8 cellular contexts compared by ENCODE assay signal in the genomic region with DNA sequence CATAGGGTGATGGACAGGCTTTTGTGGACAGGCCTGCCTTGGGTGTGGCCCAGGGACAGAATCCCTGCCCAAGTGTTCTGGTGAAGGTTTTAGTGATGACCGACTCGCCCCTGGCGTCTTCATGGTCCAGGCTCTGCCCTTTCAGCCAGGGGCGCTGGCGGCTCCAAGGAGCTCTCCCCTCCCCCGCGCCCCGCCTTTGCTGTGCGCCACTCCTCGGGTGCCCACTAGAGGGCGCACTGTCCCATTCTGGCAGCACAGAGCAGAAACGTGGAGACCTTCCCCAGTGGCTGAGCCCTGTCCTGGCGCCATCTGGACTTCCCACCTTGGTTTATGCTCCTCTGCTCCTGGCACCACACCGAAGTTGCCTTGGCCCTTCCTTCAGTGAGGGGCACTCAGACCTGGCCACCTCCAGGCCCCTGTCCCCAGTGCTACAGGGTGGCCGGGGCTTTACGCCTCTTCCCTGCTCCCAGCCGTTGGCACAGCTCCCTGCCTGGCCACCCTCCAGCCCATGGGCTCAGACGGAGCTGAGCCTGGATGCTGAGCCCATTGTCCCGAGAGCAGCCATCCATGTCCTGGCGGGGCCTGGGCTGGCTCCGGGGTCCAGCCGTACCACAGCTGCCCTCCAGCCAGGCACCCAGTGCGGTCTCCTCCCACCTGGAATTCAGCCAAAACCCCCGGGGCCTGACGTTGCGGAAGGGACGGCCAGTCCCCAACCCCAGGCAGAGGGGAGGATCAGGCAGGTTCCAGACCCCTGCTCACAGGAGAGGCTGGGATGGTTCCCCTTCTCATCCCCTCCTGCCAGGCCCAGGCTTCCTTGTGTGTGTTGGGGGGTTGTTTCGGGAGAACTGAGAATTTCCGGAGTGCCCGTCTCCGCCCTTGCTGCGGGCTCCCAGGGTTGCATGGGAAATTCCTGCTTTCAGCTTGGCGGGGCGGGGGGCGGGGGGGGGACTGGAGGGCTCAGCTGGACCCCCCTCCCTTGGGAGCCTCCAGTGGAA. TPM values are rescaled to one million over a fixed set of nuclear protein-coding genes. Genes with fewer than 3 reads are reported as not detected.
DNase-seq lines count a peak whose midpoint lies in the region; ATAC-seq and TF ChIP-seq lines count a peak whose summit lies in the region.

No MANE protein-coding gene starts in this region.

- H3K36me3 Mint-ChIP-seq in Caco-2 (ENCODE audit: insufficient read depth, unreplicated experiment) = peaks cover 9% of the 10 kb centered on the region
- peaks cover 5% of the 10 kb centered on the region for H3K36me3 Mint-ChIP-seq in activated T-helper 2 cell treated with anti-CD3 and anti-CD28 coated beads, Interferon-gamma antibody, Interleukin-2, Interleukin-4, amounts not matched to agents 10 μg/mL and 5 μg/mL and 100 μg/mL, durations not matched to agents 14 hours and 24 hours and 36 hours (ENCODE audit: low read depth)
- H3K36me3 Mint-ChIP-seq in natural killer cell treated with Interleukin-12 subunit alpha and Interleukin-12 subunit beta and Interleukin-15 and Interleukin-18, amount 100 ng/mL, for 72 hours = no peaks in the 10 kb centered on the region
- no peaks in the 10 kb centered on the region for H3K36me3 Mint-ChIP-seq in stimulated activated naive CD8-positive, alpha-beta T cell treated with anti-CD3 and anti-CD28 coated beads, Interleukin-15, Interleukin-2, amounts not matched to agents 100 ng/mL and 50 ng/mL, for 24 hours (ENCODE audit: low read depth)

- no peaks in the 10 kb centered on the region for H3K9me3 ChIP-seq in Caco-2

- CTCF ChIA-PET in Caco-2 (lab: Charles Lee) = interaction anchor here (0.5 to 1.9 kb wide), 19 partner anchors 9 to 729 kb away, joined by 3 to 57 read pairs (median 4); a partner anchor contains a TSS

- DNase-seq in Caco-2 (peak; percentile 85 to 95), LHCN-M2 (ENCODE audit: low read depth) (peak; percentile 86), RPMI7951 (ENCODE audit: low read depth) (peak; percentile 88), fibroblast of mammary gland (ENCODE audit: low read depth) (peak; percentile 81)
- DNase-seq in activated T-helper 2 cell treated with anti-CD3 and anti-CD28 coated beads, Interferon-gamma antibody, Interleukin-2, Interleukin-4, amounts not matched to agents 10 μg/mL and 5 μg/mL and 100 μg/mL, durations not matched to agents 14 hours and 24 hours and 36 hours (ENCODE audit: low spot score) = peak; percentile 84
- DNase-seq in natural killer cell treated with Interleukin-12 subunit alpha and Interleukin-12 subunit beta and Interleukin-15 and Interleukin-18, amount 100 ng/mL, for 72 hours (ENCODE audit: low spot score) = peak; percentile 87

- ATAC-seq in GM21619 (IDR thresholded peaks at IDR 0.05; ENCODE audit: unreplicated experiment) = peak; percentile 44
- ATAC-seq in natural killer cell treated with Interleukin-12 subunit alpha and Interleukin-12 subunit beta and Interleukin-15 and Interleukin-18, amount 100 ng/mL, for 72 hours = peak; percentile 75 to 82

- peak overlapping the region; percentile 96 for H3K27ac Mint-ChIP-seq in Caco-2 (ENCODE audit: unreplicated experiment)
- H3K27ac Mint-ChIP-seq in activated T-helper 2 cell treated with anti-CD3 and anti-CD28 coated beads, Interferon-gamma antibody, Interleukin-2, Interleukin-4, amounts not matched to agents 10 μg/mL and 5 μg/mL and 100 μg/mL, durations not matched to agents 14 hours and 24 hours and 36 hours = peak overlapping the region; percentile 97
- peak overlapping the region; percentile 70 to 73 for H3K27ac Mint-ChIP-seq in natural killer cell treated with Interleukin-12 subunit alpha and Interleukin-12 subunit beta and Interleukin-15 and Interleukin-18, amount 100 ng/mL, for 72 hours
- peak overlapping the region; percentile 95 for H3K27ac Mint-ChIP-seq in stimulated activated naive CD8-positive, alpha-beta T cell treated with anti-CD3 and anti-CD28 coated beads, Interleukin-15, Interleukin-2, amounts not matched to agents 100 ng/mL and 50 ng/mL, for 24 hours

- BruUV-seq in Caco-2 (replicated peaks; lab: Mats Ljungman, UMichigan) = no TSS peak

- H3K4me1 ChIP-seq in Caco-2 = peaks cover 26% of the 10 kb centered on the region

- peak overlapping the region; percentile 78 for H3K4me3 Mint-ChIP-seq in Caco-2 (ENCODE audit: unreplicated experiment)
- peak overlapping the region; percentile 41 for H3K4me3 Mint-ChIP-seq in activated T-helper 2 cell treated with anti-CD3 and anti-CD28 coated beads, Interferon-gamma antibody, Interleukin-2, Interleukin-4, amounts not matched to agents 10 μg/mL and 5 μg/mL and 100 μg/mL, durations not matched to agents 14 hours and 24 hours and 36 hours (ENCODE audit: low read depth)
- peak overlapping the region; percentile 56 for H3K4me3 Mint-ChIP-seq in natural killer cell treated with Interleukin-12 subunit alpha and Interleukin-12 subunit beta and Interleukin-15 and Interleukin-18, amount 100 ng/mL, for 72 hours
- H3K4me3 Mint-ChIP-seq in stimulated activated naive CD8-positive, alpha-beta T cell treated with anti-CD3 and anti-CD28 coated beads, Interleukin-15, Interleukin-2, amounts not matched to agents 100 ng/mL and 50 ng/mL, for 24 hours = peak overlapping the region; percentile 77

- TF ChIP-seq CTCF in Caco-2 (IDR thresholded peaks at IDR 0.05; ENCODE audit: insufficient read depth in 1 of 2, low read depth in 1 of 2, low read length in 1 of 2, severe bottlenecking in 1 of 2, unreplicated experiment in 1 of 2) (peak; percentile 92 to 96), fibroblast of mammary gland (conservative IDR thresholded peaks at IDR 0.05; ENCODE audit: control insufficient read depth, insufficient read depth, low read depth, low read length) (peak; percentile 96)

- H3K27me3 Mint-ChIP-seq in Caco-2 (ENCODE audit: insufficient read depth, unreplicated experiment) = peaks cover 7% of the 10 kb centered on the region
- H3K27me3 Mint-ChIP-seq in activated T-helper 2 cell treated with anti-CD3 and anti-CD28 coated beads, Interferon-gamma antibody, Interleukin-2, Interleukin-4, amounts not matched to agents 10 μg/mL and 5 μg/mL and 100 μg/mL, durations not matched to agents 14 hours and 24 hours and 36 hours (ENCODE audit: low read depth) = peaks cover 27% of the 10 kb centered on the region
- no peaks in the 10 kb centered on the region for H3K27me3 Mint-ChIP-seq in natural killer cell treated with Interleukin-12 subunit alpha and Interleukin-12 subunit beta and Interleukin-15 and Interleukin-18, amount 100 ng/mL, for 72 hours
- peaks cover 14% of the 10 kb centered on the region for H3K27me3 Mint-ChIP-seq in stimulated activated naive CD8-positive, alpha-beta T cell treated with anti-CD3 and anti-CD28 coated beads, Interleukin-15, Interleukin-2, amounts not matched to agents 100 ng/mL and 50 ng/mL, for 24 hours

- peaks cover 13% of the 10 kb centered on the region for H3K4me1 Mint-ChIP-seq in Caco-2 (ENCODE audit: low read depth, unreplicated experiment)
- H3K4me1 Mint-ChIP-seq in activated T-helper 2 cell treated with anti-CD3 and anti-CD28 coated beads, Interferon-gamma antibody, Interleukin-2, Interleukin-4, amounts not matched to agents 10 μg/mL and 5 μg/mL and 100 μg/mL, durations not matched to agents 14 hours and 24 hours and 36 hours (ENCODE audit: low read depth) = peaks cover 27% of the 10 kb centered on the region
- H3K4me1 Mint-ChIP-seq in natural killer cell treated with Interleukin-12 subunit alpha and Interleukin-12 subunit beta and Interleukin-15 and Interleukin-18, amount 100 ng/mL, for 72 hours (ENCODE audit: low read depth in 2 of 2) = peaks cover 32 to 34% of the 10 kb centered on the region in 2 donors
- peaks cover 53% of the 10 kb centered on the region for H3K4me1 Mint-ChIP-seq in stimulated activated naive CD8-positive, alpha-beta T cell treated with anti-CD3 and anti-CD28 coated beads, Interleukin-15, Interleukin-2, amounts not matched to agents 100 ng/mL and 50 ng/mL, for 24 hours (ENCODE audit: low read depth)

- intact Hi-C loops in Caco-2 (cut with micrococcal nuclease; ENCODE audit: unreplicated experiment) = loop anchor here (1.0 to 2.0 kb wide), 2 partner anchors 8 to 110 kb away; no protein-coding TSS in a partner anchor
- intact Hi-C loops in activated T-helper 2 cell treated with anti-CD3 and anti-CD28 coated beads, Interferon-gamma antibody, Interleukin-2, Interleukin-4, amounts not matched to agents 10 μg/mL and 5 μg/mL and 100 μg/mL, durations not matched to agents 14 hours and 24 hours and 36 hours (cut with micrococcal nuclease) = loop anchor here (2.0 to 10.0 kb wide), 3 partner anchors 48 to 686 kb away; a partner anchor contains a TSS

- H3K4me3 ChIP-seq in Caco-2 (ENCODE audit: low read depth, low read length) = peak overlapping the region; percentile 32
- peak overlapping the region; percentile 56 for H3K4me3 ChIP-seq in fibroblast of mammary gland (ENCODE audit: control insufficient read depth, low read depth, low read length)

- H3K36me3 ChIP-seq in Caco-2 (ENCODE audit: control insufficient read depth, insufficient read depth, low read length) = no peaks in the 10 kb centered on the region

- H3K9me3 Mint-ChIP-seq in Caco-2 (ENCODE audit: unreplicated experiment) = no peaks in the 10 kb centered on the region
- no peaks in the 10 kb centered on the region for H3K9me3 Mint-ChIP-seq in activated T-helper 2 cell treated with anti-CD3 and anti-CD28 coated beads, Interferon-gamma antibody, Interleukin-2, Interleukin-4, amounts not matched to agents 10 μg/mL and 5 μg/mL and 100 μg/mL, durations not matched to agents 14 hours and 24 hours and 36 hours
- H3K9me3 Mint-ChIP-seq in natural killer cell treated with Interleukin-12 subunit alpha and Interleukin-12 subunit beta and Interleukin-15 and Interleukin-18, amount 100 ng/mL, for 72 hours = no peaks in the 10 kb centered on the region
- H3K9me3 Mint-ChIP-seq in stimulated activated naive CD8-positive, alpha-beta T cell treated with anti-CD3 and anti-CD28 coated beads, Interleukin-15, Interleukin-2, amounts not matched to agents 100 ng/mL and 50 ng/mL, for 24 hours = no peaks in the 10 kb centered on the region

- POLR2A ChIA-PET in Caco-2 (lab: Charles Lee) = interaction anchor here (1.0 to 2.0 kb wide), 3 partner anchors 9 to 180 kb away, joined by 4 to 14 read pairs (median 7); a partner anchor contains a TSS

- H3K27me3 ChIP-seq in Caco-2 (replicated peaks; ENCODE audit: control insufficient read depth, insufficient read depth, low read length) = no peaks in the 10 kb centered on the region; the same call in 1 of the 2 replicates

RNA-seq across cellular contexts. Expression of a gene that starts 5.6 kb away (rescaled TPM):
- 46.0 and 75.1 TPM in 2 replicates for total RNA-seq in Caco-2 (2022)
- total RNA-seq in LHCN-M2 (2014; rRNA removed) = not detected in 2 replicates
- 0.79 TPM for polyA plus RNA-seq in LHCN-M2 (2012)
- total RNA-seq in RPMI7951 (2014; rRNA removed; shearing (Covaris generic)) = 0.12 TPM in 1 of 2 replicates, not detected in the other
- 156 and 185 TPM in 2 replicates for total RNA-seq in activated T-helper 2 cell treated with anti-CD3 and anti-CD28 coated beads, Interferon-gamma antibody, Interleukin-2, Interleukin-4, amounts not matched to agents 10 μg/mL and 5 μg/mL and 100 μg/mL, durations not matched to agents 14 hours and 24 hours and 36 hours
- 10 to 100 TPM; 39.0 to 82.7 TPM for total RNA-seq in natural killer cell treated with Interleukin-12 subunit alpha and Interleukin-12 subunit beta and Interleukin-15 and Interleukin-18, amount 100 ng/mL, for 72 hours

RNA-seq across cellular contexts. Expression of a gene that starts 6.5 kb away (rescaled TPM):
- total RNA-seq in Caco-2 (2022) (0.88 and 1.5 TPM in 2 replicates), LHCN-M2 (2014; rRNA removed) (152 and 159 TPM in 2 replicates)
- polyA plus RNA-seq in LHCN-M2 (2012) = 165 TPM
- total RNA-seq in RPMI7951 (2014; rRNA removed; shearing (Covaris generic)) = 120 and 146 TPM in 2 replicates
- 0.16 and 0.55 TPM in 2 replicates for total RNA-seq in activated T-helper 2 cell treated with anti-CD3 and anti-CD28 coated beads, Interferon-gamma antibody, Interleukin-2, Interleukin-4, amounts not matched to agents 10 μg/mL and 5 μg/mL and 100 μg/mL, durations not matched to agents 14 hours and 24 hours and 36 hours
- total RNA-seq in natural killer cell treated with Interleukin-12 subunit alpha and Interleukin-12 subunit beta and Interleukin-15 and Interleukin-18, amount 100 ng/mL, for 72 hours = 1 to 10 TPM in 1 of 2 donors, under 1 TPM in 1; 0.98 to 2.2 TPM

RNA-seq across cellular contexts. Expression of a gene that starts 9.9 kb away (rescaled TPM):
- total RNA-seq in Caco-2 (2022) = 30.3 and 30.8 TPM in 2 replicates
- total RNA-seq in LHCN-M2 (2014; rRNA removed) = 25.5 and 29.0 TPM in 2 replicates
- 8.8 TPM for polyA plus RNA-seq in LHCN-M2 (2012)
- 13.7 and 21.0 TPM in 2 replicates for total RNA-seq in RPMI7951 (2014; rRNA removed; shearing (Covaris generic))
- 38.2 and 42.6 TPM in 2 replicates for total RNA-seq in activated T-helper 2 cell treated with anti-CD3 and anti-CD28 coated beads, Interferon-gamma antibody, Interleukin-2, Interleukin-4, amounts not matched to agents 10 μg/mL and 5 μg/mL and 100 μg/mL, durations not matched to agents 14 hours and 24 hours and 36 hours
- total RNA-seq in natural killer cell treated with Interleukin-12 subunit alpha and Interleukin-12 subunit beta and Interleukin-15 and Interleukin-18, amount 100 ng/mL, for 72 hours = 10 to 100 TPM; 25.1 to 59.2 TPM

RNA-seq across cellular contexts. Expression of a gene that starts 45.3 kb away (rescaled TPM):
- total RNA-seq in Caco-2 (2022) (0.28 TPM in 1 of 2 replicates, not detected in the other), LHCN-M2 (2014; rRNA removed) (11.0 and 12.2 TPM in 2 replicates)
- 2.7 TPM for polyA plus RNA-seq in LHCN-M2 (2012)
- total RNA-seq in RPMI7951 (2014; rRNA removed; shearing (Covaris generic)) = 0.36 and 0.98 TPM in 2 replicates
- total RNA-seq in activated T-helper 2 cell treated with anti-CD3 and anti-CD28 coated beads, Interferon-gamma antibody, Interleukin-2, Interleukin-4, amounts not matched to agents 10 μg/mL and 5 μg/mL and 100 μg/mL, durations not matched to agents 14 hours and 24 hours and 36 hours = 8.2 and 9.6 TPM in 2 replicates
- 1 to 10 TPM; 1.8 to 4.2 TPM for total RNA-seq in natural killer cell treated with Interleukin-12 subunit alpha and Interleukin-12 subunit beta and Interleukin-15 and Interleukin-18, amount 100 ng/mL, for 72 hours

Comparison
In these comparisons a context has a peak if more than half of its experiments do, and no peak if none do; other contexts are left out.
1. Peak in every context shown above with its lines: DNase-seq, ATAC-seq and H3K4me3 ChIP-seq.
2. RNA of a gene that starts 5.6 kb away (total RNA-seq): 156 to 185 TPM in activated T-helper 2 cell treated with anti-CD3 and anti-CD28 coated beads, Interferon-gamma antibody, Interleukin-2, Interleukin-4, amounts not matched to agents 10 μg/mL and 5 μg/mL and 100 μg/mL, durations not matched to agents 14 hours and 24 hours and 36 hours, 39.0 to 82.7 TPM in natural killer cell treated with Interleukin-12 subunit alpha and Interleukin-12 subunit beta and Interleukin-15 and Interleukin-18, amount 100 ng/mL, for 72 hours and 46.0 to 75.1 TPM in Caco-2; 0.12 TPM in RPMI7951 and not detected in LHCN-M2; every median in the first group is over 10 times any median in the second.
3. RNA of a gene that starts 6.5 kb away (total RNA-seq): 152 to 159 TPM in LHCN-M2 and 120 to 146 TPM in RPMI7951; 0.98 to 2.2 TPM in natural killer cell treated with Interleukin-12 subunit alpha and Interleukin-12 subunit beta and Interleukin-15 and Interleukin-18, amount 100 ng/mL, for 72 hours, 0.88 to 1.5 TPM in Caco-2 and 0.16 to 0.55 TPM in activated T-helper 2 cell treated with anti-CD3 and anti-CD28 coated beads, Interferon-gamma antibody, Interleukin-2, Interleukin-4, amounts not matched to agents 10 μg/mL and 5 μg/mL and 100 μg/mL, durations not matched to agents 14 hours and 24 hours and 36 hours; every median in the first group is over 10 times any median in the second.